ENCODE assay signal across 2 cellular contexts in genomic region chr3:11131886-11132285, GRCh38. TPM values are rescaled to one million over a fixed set of nuclear protein-coding genes. Genes with fewer than 3 reads are reported as not detected.
"Had no signal": no experiment of that assay in that cellular context is flagged by ENCODE, and none has a peak within 500 bp of the region (broad histone marks: within the 10 kb centered on the region; RNA-seq: fewer than 3 reads in every experiment).

No MANE protein-coding gene starts in this region.

RNA-seq across cellular contexts. Expression of gene HRH1, which starts 22.4 kb away (rescaled TPM):
- total RNA-seq: naive thymus-derived CD8-positive, alpha-beta T cell; neural crest cell had no signal
- polyA plus RNA-seq: naive thymus-derived CD8-positive, alpha-beta T cell had no signal
